ENCODE assay signal across 22 cellular contexts in genomic region chr18:48835745-48836191, GRCh38.
DNase-seq lines count a peak whose midpoint lies in the region; ATAC-seq lines count a peak whose summit lies in the region.
"Had no signal": no experiment of that assay in that cellular context is flagged by ENCODE, and none has a peak within 500 bp of the region (broad histone marks: within the 10 kb centered on the region; RNA-seq: fewer than 3 reads in every experiment).

No MANE protein-coding gene starts in this region.

- no peaks in the 10 kb centered on the region for H3K79me1 ChIP-seq in neuronal stem cell (ENCODE audit: low read depth, low read length)

- no peak overlapping the region for H2BK120ac ChIP-seq in neuronal stem cell (ENCODE audit: low read depth, low read length)

- CTCF ChIA-PET in CD4-positive, alpha-beta memory T cell (lab: Charles Lee; ENCODE audit: partially characterized antibody), result interaction anchor here (1.1 to 2.1 kb wide), 2 partner anchors 59 to 119 kb away, joined by 3 to 7 read pairs; no protein-coding TSS in a partner anchor

- no peak overlapping the region for H4K91ac ChIP-seq in neuronal stem cell (ENCODE audit: low read depth, low read length, poor library complexity)

- peak overlapping the region; percentile 74 for H3K27ac ChIP-seq in CD4-positive, alpha-beta memory T cell (ENCODE audit: low read depth, low read length)
- H3K27ac ChIP-seq in neuronal stem cell (replicated peaks; ENCODE audit: low read length), result no peak overlapping the region
- H3K27ac ChIP-seq: 22Rv1 had no signal

- WGBS in neuronal stem cell (ENCODE audit: extremely low coverage in 2 of 2, insufficient read length in 2 of 2, insufficient replicate concordance in 1 of 2), 2 donors, result no CpG with 5 or more reads among the region's 3 CpGs

- no peak overlapping the region for H2BK12ac ChIP-seq in neuronal stem cell (ENCODE audit: low read length)

- no peaks in the 10 kb centered on the region for H3K9me3 Mint-ChIP-seq in T-helper 2 cell treated with Interferon-gamma antibody and Interleukin-4, amounts not matched to agents 5 μg/mL and 100 μg/mL, for 36 hours
- no peaks in the 10 kb centered on the region for H3K9me3 Mint-ChIP-seq in CD4-positive, alpha-beta memory T cell
- H3K9me3 Mint-ChIP-seq in activated naive CD8-positive, alpha-beta T cell treated with anti-CD3 and anti-CD28 coated beads, Interleukin-2, amount 10 ng/mL, durations not matched to agents 7 days and 5 days, result no peaks in the 10 kb centered on the region
- H3K9me3 Mint-ChIP-seq: activated T-cell treated with anti-CD3 and anti-CD28 coated beads, Interleukin-2, amount 50 U/mL, for 4 hours had no signal

- H3K4me3 ChIP-seq in CD4-positive, alpha-beta memory T cell (ENCODE audit: low read length in 2 of 2), result no peak overlapping the region
- no peak overlapping the region for H3K4me3 ChIP-seq in neuronal stem cell (ENCODE audit: low read length in 2 of 2)
- H3K4me3 ChIP-seq: ascending aorta, GM23248, SJSA1, skin epidermis had no signal

- peak overlapping the region; percentile 65 for H2AK5ac ChIP-seq in neuronal stem cell (ENCODE audit: low read depth, low read length)

- H4K8ac ChIP-seq in neuronal stem cell (ENCODE audit: low read depth, low read length), result no peak overlapping the region

- no peak overlapping the region for H2BK15ac ChIP-seq in neuronal stem cell (ENCODE audit: low read length)

- H2BK5ac ChIP-seq in neuronal stem cell (ENCODE audit: low read length), result peak overlapping the region; percentile 43

- peaks cover 49% of the 10 kb centered on the region for H3K4me1 Mint-ChIP-seq in T-helper 2 cell treated with Interferon-gamma antibody and Interleukin-4, amounts not matched to agents 5 μg/mL and 100 μg/mL, for 36 hours (ENCODE audit: low read depth)
- H3K4me1 Mint-ChIP-seq in CD4-positive, alpha-beta memory T cell, result peaks cover 68 to 100% (median 85%) of the 10 kb centered on the region in 4 donors
- H3K4me1 Mint-ChIP-seq in activated naive CD8-positive, alpha-beta T cell treated with anti-CD3 and anti-CD28 coated beads, Interleukin-2, amount 10 ng/mL, durations not matched to agents 7 days and 5 days, result peaks cover 67% of the 10 kb centered on the region

- H3K23ac ChIP-seq in neuronal stem cell (ENCODE audit: low read depth, low read length, poor library complexity), result no peak overlapping the region

- H3K4me2 ChIP-seq in neuronal stem cell (ENCODE audit: insufficient read depth, low read length, poor library complexity, severe bottlenecking), result no peak overlapping the region

- H3K36me3 ChIP-seq in CD4-positive, alpha-beta memory T cell (ENCODE audit: insufficient read depth, low read length), result no peaks in the 10 kb centered on the region
- no peaks in the 10 kb centered on the region for H3K36me3 ChIP-seq in neuronal stem cell (replicated peaks in 1 of 2; ENCODE audit: control insufficient read depth in 2 of 2, insufficient read depth in 2 of 2, low read length in 2 of 2)
- H3K36me3 ChIP-seq: ascending aorta had no signal

- H2AFZ ChIP-seq in neuronal stem cell (ENCODE audit: low read length), result no peak overlapping the region
- H2AFZ ChIP-seq: GM23248 had no signal

- no peak for ATAC-seq in activated naive CD8-positive, alpha-beta T cell treated with anti-CD3 and anti-CD28 coated beads, Interleukin-2, amount 10 ng/mL, durations not matched to agents 7 days and 5 days (ENCODE audit: low read depth)
- ATAC-seq in GM21737 (IDR thresholded peaks at IDR 0.05; ENCODE audit: unreplicated experiment), result no peak
- ATAC-seq: activated CD4-positive, CD25-positive, alpha-beta regulatory T cell treated with anti-CD3 and anti-CD28 coated beads, Interleukin-2, amount 50 U/mL, for 24 hours; activated T-cell treated with anti-CD3 and anti-CD28 coated beads, Interleukin-2, amount 50 U/mL, for 4 hours; HepG2; left lobe of liver had no signal

- POLR2A ChIA-PET in CD4-positive, alpha-beta memory T cell (lab: Charles Lee; ENCODE audit: partially characterized antibody), result interaction anchor here (0.5 to 8.1 kb wide), 5 partner anchors 9 to 115 kb away, joined by 3 to 101 read pairs (median 17); partner anchors contain the start of gene SMAD7
- POLR2A ChIA-PET in activated naive CD8-positive, alpha-beta T cell treated with anti-CD3 and anti-CD28 coated beads, Interleukin-2, amount 10 ng/mL, durations not matched to agents 7 days and 5 days (lab: Charles Lee), result interaction anchor here (0.6 to 3.9 kb wide), 4 partner anchors 8 to 122 kb away, joined by 4 to 15 read pairs (median 4); no protein-coding TSS in a partner anchor

- H3K27me3 Mint-ChIP-seq in T-helper 2 cell treated with Interferon-gamma antibody and Interleukin-4, amounts not matched to agents 5 μg/mL and 100 μg/mL, for 36 hours (ENCODE audit: low read depth), result no peaks in the 10 kb centered on the region
- no peaks in the 10 kb centered on the region for H3K27me3 Mint-ChIP-seq in CD4-positive, alpha-beta memory T cell
- H3K27me3 Mint-ChIP-seq in activated naive CD8-positive, alpha-beta T cell treated with anti-CD3 and anti-CD28 coated beads, Interleukin-2, amount 10 ng/mL, durations not matched to agents 7 days and 5 days, result no peaks in the 10 kb centered on the region

- no peak overlapping the region for H3K4ac ChIP-seq in neuronal stem cell (ENCODE audit: low read length)

- H3K9me3 ChIP-seq in CD4-positive, alpha-beta memory T cell (ENCODE audit: control insufficient read depth in 1 of 2, low read length in 2 of 2), result no peaks in the 10 kb centered on the region
- H3K9me3 ChIP-seq in neuronal stem cell (replicated peaks in 1 of 2; ENCODE audit: control insufficient read depth in 2 of 2, insufficient read depth in 1 of 2, low read depth in 1 of 2, low read length in 2 of 2), result no peaks in the 10 kb centered on the region
- H3K9me3 ChIP-seq: ascending aorta, SJSA1 had no signal

- peaks cover 100% of the 10 kb centered on the region for H3K4me1 ChIP-seq in CD4-positive, alpha-beta memory T cell (ENCODE audit: insufficient read depth, low read length)
- peaks cover 10 to 18% of the 10 kb centered on the region in 2 donors for H3K4me1 ChIP-seq in neuronal stem cell (ENCODE audit: control insufficient read depth in 2 of 2, insufficient read depth in 1 of 2, low read depth in 1 of 2, low read length in 2 of 2)

- H3K27ac Mint-ChIP-seq in T-helper 2 cell treated with Interferon-gamma antibody and Interleukin-4, amounts not matched to agents 5 μg/mL and 100 μg/mL, for 36 hours, result peak overlapping the region; percentile 28
- H3K27ac Mint-ChIP-seq in CD4-positive, alpha-beta memory T cell, result peak overlapping the region; percentile 70 to 97 (median 90)
- peak overlapping the region; percentile 98 for H3K27ac Mint-ChIP-seq in activated naive CD8-positive, alpha-beta T cell treated with anti-CD3 and anti-CD28 coated beads, Interleukin-2, amount 10 ng/mL, durations not matched to agents 7 days and 5 days

- no peak overlapping the region for H3K9ac ChIP-seq in neuronal stem cell (ENCODE audit: low read depth, low read length, poor library complexity)

- no peak overlapping the region for H3K18ac ChIP-seq in neuronal stem cell (ENCODE audit: low read length)

- H3K14ac ChIP-seq in neuronal stem cell (ENCODE audit: low read length), result no peak overlapping the region

- H3K36me3 Mint-ChIP-seq in T-helper 2 cell treated with Interferon-gamma antibody and Interleukin-4, amounts not matched to agents 5 μg/mL and 100 μg/mL, for 36 hours (ENCODE audit: low read depth), result no peaks in the 10 kb centered on the region
- H3K36me3 Mint-ChIP-seq in CD4-positive, alpha-beta memory T cell, result peaks cover 0 to 1% of the 10 kb centered on the region in 2 donors
- peaks cover 3% of the 10 kb centered on the region for H3K36me3 Mint-ChIP-seq in activated naive CD8-positive, alpha-beta T cell treated with anti-CD3 and anti-CD28 coated beads, Interleukin-2, amount 10 ng/mL, durations not matched to agents 7 days and 5 days

- peak overlapping the region; percentile 90 for H3K4me3 Mint-ChIP-seq in T-helper 2 cell treated with Interferon-gamma antibody and Interleukin-4, amounts not matched to agents 5 μg/mL and 100 μg/mL, for 36 hours
- peak overlapping the region in 1 of 8 donors; percentile 57 for H3K4me3 Mint-ChIP-seq in CD4-positive, alpha-beta memory T cell
- no peak overlapping the region for H3K4me3 Mint-ChIP-seq in activated naive CD8-positive, alpha-beta T cell treated with anti-CD3 and anti-CD28 coated beads, Interleukin-2, amount 10 ng/mL, durations not matched to agents 7 days and 5 days

- H3K27me3 ChIP-seq in CD4-positive, alpha-beta memory T cell (ENCODE audit: insufficient read depth, low read length), result no peaks in the 10 kb centered on the region
- no peaks in the 10 kb centered on the region for H3K27me3 ChIP-seq in neuronal stem cell (ENCODE audit: control insufficient read depth in 3 of 3, insufficient read depth in 3 of 3, low read depth in 1 of 3, low read length in 3 of 3)
- H3K27me3 ChIP-seq: ascending aorta, SJSA1 had no signal

- intact Hi-C loops in CD4-positive, alpha-beta memory T cell (cut with micrococcal nuclease), result no loop called here

- no peak for DNase-seq in T-helper 2 cell treated with Interferon-gamma antibody and Interleukin-4, amounts not matched to agents 5 μg/mL and 100 μg/mL, for 36 hours (ENCODE audit: low spot score)
- no peak for DNase-seq in T-helper 2 cell
- DNase-seq in CD4-positive, alpha-beta memory T cell, result no peak
- peak; percentile 27 for DNase-seq in activated naive CD8-positive, alpha-beta T cell treated with anti-CD3 and anti-CD28 coated beads, Interleukin-2, amount 10 ng/mL, durations not matched to agents 7 days and 5 days
- DNase-seq in neuronal stem cell (ENCODE audit: low spot score), result no peak
- no peak for DNase-seq in NCI-H1694 treated with DMSO at 0.1 percent for 48 hours (lab: John Stamatoyannopoulos, UW)
- DNase-seq in 8988T, result no peak
- DNase-seq: activated T-cell treated with anti-CD3 and anti-CD28 coated beads, Interleukin-2, amount 50 U/mL, for 4 hours; DMS153; foreskin fibroblast; GM23248; NCI-H1694; NCI-H524; T-helper 9 cell had no signal

Comparison
In these comparisons a context has a peak if more than half of its experiments do, and no peak if none do; other contexts are left out.
1. H3K27ac Mint-ChIP-seq: peak in every context shown above with its lines; median percentile 98 in activated naive CD8-positive, alpha-beta T cell treated with anti-CD3 and anti-CD28 coated beads, Interleukin-2, amount 10 ng/mL, durations not matched to agents 7 days and 5 days; 90 in CD4-positive, alpha-beta memory T cell; 28 in T-helper 2 cell treated with Interferon-gamma antibody and Interleukin-4, amounts not matched to agents 5 μg/mL and 100 μg/mL, for 36 hours.